In the genomic region with DNA sequence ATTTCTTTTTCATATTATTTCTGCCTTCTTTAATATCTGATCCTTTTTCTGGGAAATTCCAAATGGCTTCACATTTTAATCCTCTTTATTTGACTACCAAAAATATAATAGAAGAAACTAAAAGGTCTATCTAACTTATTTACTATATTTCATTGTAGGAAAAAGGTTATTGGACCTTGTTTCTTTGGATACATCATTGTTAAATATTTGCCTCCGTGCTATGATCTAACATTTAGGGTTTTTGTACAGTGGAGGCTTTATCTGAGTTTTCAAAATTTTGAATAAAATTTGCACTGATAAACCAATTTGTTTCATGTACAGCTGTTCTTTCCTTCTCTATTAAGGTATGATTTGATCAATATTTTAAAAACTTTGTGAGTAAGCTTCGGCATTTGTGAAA, we compare ENCODE assay signal across 1 cellular context.
TF ChIP-seq lines count a peak whose summit lies in the region.

No MANE protein-coding gene starts in this region.

TF ChIP-seq in HepG2, 621 proteins besides CTCF, POLR2A, EP300 and RAD21 (continued from another document):
- TF ChIP-seq KLF12 (CRISPR knock-in tag; IDR thresholded peaks at IDR 0.05; ENCODE audit: borderline replicate concordance) (no peak), JUN (CRISPR knock-in tag; IDR thresholded peaks at IDR 0.05) (no peak), RXRB (CRISPR knock-in tag; IDR thresholded peaks at IDR 0.05; ENCODE audit: borderline replicate concordance) (no peak), ZNF563 (CRISPR knock-in tag; IDR thresholded peaks at IDR 0.05) (no peak)
